In the genomic region with DNA sequence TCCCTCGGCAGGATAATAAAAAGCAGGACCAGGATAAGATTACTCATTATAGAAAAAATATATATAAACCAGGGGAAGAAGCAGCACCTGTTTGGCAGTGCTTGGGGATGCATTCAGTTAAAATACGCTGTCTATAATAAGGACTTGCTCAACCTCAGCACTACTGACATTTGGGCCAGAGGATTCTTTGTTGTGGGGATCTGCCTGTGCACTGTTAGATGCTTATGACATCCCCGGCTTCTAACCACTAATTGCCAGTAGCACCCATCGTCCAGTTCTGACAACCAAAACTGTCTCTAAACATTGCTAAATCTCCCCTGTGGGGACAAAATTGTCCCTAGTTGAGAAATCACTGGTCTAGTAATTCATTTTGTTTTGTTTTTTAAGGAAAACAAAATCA, we compare ENCODE assay signal across 22 cellular contexts.
DNase-seq lines count a peak whose midpoint lies in the region; ATAC-seq and TF ChIP-seq lines count a peak whose summit lies in the region.
"Had no signal": no experiment of that assay in that cellular context is flagged by ENCODE, and none has a peak within 500 bp of the region (broad histone marks: within the 10 kb centered on the region; RNA-seq: fewer than 3 reads in every experiment).

No MANE protein-coding gene starts in this region.

- H3K9me3 Mint-ChIP-seq in T-helper 2 cell treated with Interferon-gamma antibody and Interleukin-4, amounts not matched to agents 5 μg/mL and 100 μg/mL, for 36 hours, result no peaks in the 10 kb centered on the region
- H3K9me3 Mint-ChIP-seq in brain, result no peaks in the 10 kb centered on the region
- H3K9me3 Mint-ChIP-seq: CD8-positive, alpha-beta memory T cell; naive thymus-derived CD4-positive, alpha-beta T cell; stimulated activated naive CD8-positive, alpha-beta T cell treated with anti-CD3 and anti-CD28 coated beads, Interleukin-15, amount 100 ng/mL, for 72 hours had no signal

- H3K4me1 ChIP-seq in transverse colon, result peaks cover 0 to 19% (median 3%) of the 10 kb centered on the region in 4 donors

- DNase-seq in T-helper 2 cell treated with Interferon-gamma antibody and Interleukin-4, amounts not matched to agents 5 μg/mL and 100 μg/mL, for 36 hours (ENCODE audit: low spot score), result no peak
- DNase-seq in T-helper 2 cell (no peak), NOMO-1 treated with DMSO at 0.1 percent for 48 hours (lab: John Stamatoyannopoulos, UW; ENCODE audit: unreplicated experiment) (peak; percentile 90), renal cortical epithelial cell (ENCODE audit: low read depth) (peak; percentile 24), Right ventricle myocardium inferior (ENCODE audit: missing footprints) (no peak), transverse colon (no peak)
- DNase-seq: activated naive CD4-positive, alpha-beta T cell; activated T-cell treated with anti-CD3 and anti-CD28 coated beads for 4 hours; AML-193; CD8-positive, alpha-beta memory T cell; naive thymus-derived CD4-positive, alpha-beta T cell; NCI-H1417; NCI-H2029 treated with DMSO at 0.1 percent for 48 hours; NCI-H2227 treated with DMSO at 0.1 percent for 48 hours; nucleus accumbens; stimulated activated naive CD8-positive, alpha-beta T cell treated with anti-CD3 and anti-CD28 coated beads, Interleukin-15, amount 100 ng/mL, for 72 hours; tibial artery had no signal

- TF ChIP-seq EP300 in transverse colon (IDR thresholded peaks at IDR 0.05; ENCODE audit: low read depth), result no peak

- no peaks in the 10 kb centered on the region for H3K36me3 ChIP-seq in transverse colon
- H3K36me3 ChIP-seq: tibial artery had no signal

- intact Hi-C loops in Right ventricle myocardium inferior (cut with DNase I), result loop anchor here (5.0 kb wide), 1 partner anchor 287 kb away; no protein-coding TSS in a partner anchor
- intact Hi-C loops in transverse colon (cut with DNase I; ENCODE audit: low total_unique reads), result loop anchor here (10.0 kb wide), 1 partner anchor 115 kb away; no protein-coding TSS in a partner anchor

- TF ChIP-seq POLR2A in transverse colon (IDR thresholded peaks at IDR 0.05), result no peak

- no peak overlapping the region for H3K27ac ChIP-seq in transverse colon
- H3K27ac ChIP-seq: skin epidermis, tibial artery had no signal

- peaks cover 14% of the 10 kb centered on the region for H3K36me3 Mint-ChIP-seq in T-helper 2 cell treated with Interferon-gamma antibody and Interleukin-4, amounts not matched to agents 5 μg/mL and 100 μg/mL, for 36 hours (ENCODE audit: low read depth)
- peaks cover 27% of the 10 kb centered on the region for H3K36me3 Mint-ChIP-seq in brain

- H3K4me3 ChIP-seq in transverse colon, result no peak overlapping the region
- H3K4me3 ChIP-seq: skin epidermis, tibial artery had no signal

- peak overlapping the region; percentile 72 for H3K27ac Mint-ChIP-seq in T-helper 2 cell treated with Interferon-gamma antibody and Interleukin-4, amounts not matched to agents 5 μg/mL and 100 μg/mL, for 36 hours
- H3K27ac Mint-ChIP-seq in brain, result peak overlapping the region in 3 of 5 experiments; percentile 16 to 61 (median 19)
- H3K27ac Mint-ChIP-seq: CD8-positive, alpha-beta memory T cell; stimulated activated naive CD8-positive, alpha-beta T cell treated with anti-CD3 and anti-CD28 coated beads, Interleukin-15, amount 100 ng/mL, for 72 hours had no signal

- in situ Hi-C loops in transverse colon (cut with MboI; ENCODE audit: low pct_ligation_motif_present in 1 of 4, low pct_unique_long_range_greater_than_20kb in 1 of 4, low sequenced_read_pairs in 3 of 4), result loop anchor here (5.0 to 25.0 kb wide), 6 partner anchors 102 to 295 kb away; no protein-coding TSS in a partner anchor

- no peaks in the 10 kb centered on the region for H3K9me3 ChIP-seq in transverse colon
- H3K9me3 ChIP-seq: tibial artery had no signal

- TF ChIP-seq CTCF in brain (conservative IDR thresholded peaks at IDR 0.05) (no peak), transverse colon (IDR thresholded peaks at IDR 0.05) (no peak)

- peak overlapping the region; percentile 60 for H3K4me3 Mint-ChIP-seq in T-helper 2 cell treated with Interferon-gamma antibody and Interleukin-4, amounts not matched to agents 5 μg/mL and 100 μg/mL, for 36 hours
- no peak overlapping the region for H3K4me3 Mint-ChIP-seq in brain
- H3K4me3 Mint-ChIP-seq: CD8-positive, alpha-beta memory T cell; stimulated activated naive CD8-positive, alpha-beta T cell treated with anti-CD3 and anti-CD28 coated beads, Interleukin-15, amount 100 ng/mL, for 72 hours had no signal

- no peaks in the 10 kb centered on the region for H3K27me3 ChIP-seq in transverse colon
- H3K27me3 ChIP-seq: tibial artery had no signal

- H3K4me1 Mint-ChIP-seq in T-helper 2 cell treated with Interferon-gamma antibody and Interleukin-4, amounts not matched to agents 5 μg/mL and 100 μg/mL, for 36 hours (ENCODE audit: low read depth), result peaks cover 44% of the 10 kb centered on the region
- peaks cover 69% of the 10 kb centered on the region for H3K4me1 Mint-ChIP-seq in brain

- no peak for ATAC-seq in HG02938 (IDR thresholded peaks at IDR 0.05; ENCODE audit: unreplicated experiment)
- ATAC-seq in Right ventricle myocardium inferior, result no peak
- ATAC-seq: HCT116; left lobe of liver; naive thymus-derived CD4-positive, alpha-beta T cell; stimulated activated naive CD8-positive, alpha-beta T cell treated with anti-CD3 and anti-CD28 coated beads, Interleukin-15, amount 100 ng/mL, for 72 hours had no signal

- H3K27me3 Mint-ChIP-seq in T-helper 2 cell treated with Interferon-gamma antibody and Interleukin-4, amounts not matched to agents 5 μg/mL and 100 μg/mL, for 36 hours (ENCODE audit: low read depth), result no peaks in the 10 kb centered on the region
- no peaks in the 10 kb centered on the region for H3K27me3 Mint-ChIP-seq in brain
- H3K27me3 Mint-ChIP-seq: CD8-positive, alpha-beta memory T cell; naive thymus-derived CD4-positive, alpha-beta T cell; stimulated activated naive CD8-positive, alpha-beta T cell treated with anti-CD3 and anti-CD28 coated beads, Interleukin-15, amount 100 ng/mL, for 72 hours had no signal

- 69 to 80% methylated on average over 4 of the region's 4 CpGs for WGBS in transverse colon (ENCODE audit: low coverage in 1 of 2), 2 donors

Comparison
In these comparisons a context has a peak if more than half of its experiments do, and no peak if none do; other contexts are left out.
1. DNase-seq: peak in NOMO-1 treated with DMSO at 0.1 percent for 48 hours (single experiment) and renal cortical epithelial cell (single experiment); none in T-helper 2 cell treated with Interferon-gamma antibody and Interleukin-4, amounts not matched to agents 5 μg/mL and 100 μg/mL, for 36 hours (single experiment), T-helper 2 cell (0 of 5), Right ventricle myocardium inferior (single experiment) and transverse colon (single experiment).